In the genomic region with DNA sequence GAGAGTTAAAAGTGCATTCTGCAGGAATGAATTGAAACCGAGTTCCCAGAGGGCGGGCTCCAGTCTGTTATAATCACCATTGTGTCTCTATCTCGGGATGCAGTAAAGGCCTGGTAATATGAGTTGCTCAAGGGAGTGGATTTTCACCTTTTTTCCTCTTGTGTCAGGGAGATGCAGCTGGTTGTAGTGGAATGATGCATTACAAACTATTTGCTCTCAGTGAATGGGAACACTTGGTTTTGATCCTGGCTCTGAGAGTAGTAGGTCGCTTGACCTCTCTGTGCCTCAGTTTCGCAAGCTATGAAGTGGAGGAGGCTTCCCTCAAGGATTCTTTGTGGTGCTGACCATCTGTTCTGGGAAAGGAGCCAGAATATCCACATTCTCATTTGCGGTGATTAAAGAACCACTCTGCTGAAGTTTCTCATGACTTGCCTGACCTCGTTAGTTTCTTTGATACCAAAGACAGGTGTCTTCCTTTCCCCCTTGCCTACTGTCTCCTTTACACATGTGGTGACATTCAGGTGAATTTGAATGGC, we compare ENCODE assay signal across 10 cellular contexts.
A peak's percentile ranks its signal among the peaks of the same experiment; 100 is the strongest.
DNase-seq lines count a peak whose midpoint lies in the region; ATAC-seq, FAIRE-seq and TF ChIP-seq lines count a peak whose summit lies in the region.
"Had no signal": no experiment of that assay in that cellular context is flagged by ENCODE, and none has a peak within 500 bp of the region (broad histone marks: within the 10 kb centered on the region; RNA-seq: fewer than 3 reads in every experiment).

No MANE protein-coding gene starts in this region.

- H3K36me3 Mint-ChIP-seq in osteocyte (ENCODE audit: unreplicated experiment): peaks cover 3% of the 10 kb centered on the region

- in situ Hi-C loops in K562 (cut with MboI): loop anchor here (10.0 kb wide), 1 partner anchor 172 kb away; no protein-coding TSS in a partner anchor

- H3K9me3 ChIP-seq in HEK293 (ENCODE audit: control insufficient read depth, insufficient read depth, low read depth, low read length) (no peaks in the 10 kb centered on the region), K562 (replicated peaks; ENCODE audit: control insufficient read depth, insufficient read depth, low read depth, low read length) (no peaks in the 10 kb centered on the region), lower lobe of right lung (no peaks in the 10 kb centered on the region)

- TF ChIP-seq RAD21 in K562 (CRISPR knock-in tag; conservative IDR thresholded peaks at IDR 0.05 in 1 of 2, IDR thresholded peaks at IDR 0.05 in 1 of 2): no peak

- H3K4me2 ChIP-seq in K562 (ENCODE audit: insufficient read depth, low read length): no peak overlapping the region

- H3K9ac ChIP-seq in K562 (ENCODE audit: insufficient read depth in 1 of 2, low read depth in 2 of 2, low read length in 2 of 2): no peak overlapping the region

- 0 out of 2 replicates have a peak overlapping the region, but pooled peaks have one; percentile 41 for H2AFZ ChIP-seq in K562 (ENCODE audit: low read depth, low read length)

- H3K27me3 ChIP-seq in K562 (ENCODE audit: control insufficient read depth in 2 of 2, insufficient read depth in 2 of 2, low read length in 2 of 2): no peaks in the 10 kb centered on the region; a peak in 2 of 5 replicates
- H3K27me3 ChIP-seq in lower lobe of right lung (ENCODE audit: low read depth): no peaks in the 10 kb centered on the region

- 0 out of 2 replicates have a peak, but pooled peaks cover 7% of the 10 kb centered on the region for H4K20me1 ChIP-seq in K562 (replicated peaks; ENCODE audit: control insufficient read depth, insufficient read depth, low read length)

- CTCF ChIA-PET in HEK293 (lab: Yijun Ruan, JAX) (interaction anchor here (0.6 kb wide), 2 partner anchors 372 to 1001 kb away, joined by 3 read pairs; no protein-coding TSS in a partner anchor), K562 (lab: Yijun Ruan, JAX; ENCODE audit: low intra/inter-chr PET ratio) (no interaction called here)

- ATAC-seq in K562 (no peak), lower lobe of right lung (peak; percentile 37 to 49), HG03175 (IDR thresholded peaks at IDR 0.05; ENCODE audit: unreplicated experiment) (no peak)

- no peak for TF ChIP-seq POLR2A in K562 (conservative IDR thresholded peaks at IDR 0.05)

- H3K4me3 Mint-ChIP-seq in osteocyte (ENCODE audit: unreplicated experiment): no peak overlapping the region

- 46% methylated on average over 7 of the region's 7 CpGs for WGBS in K562 (ENCODE audit: insufficient coverage, low coverage, missing lambda C conversion rate)

- POLR2A ChIA-PET in HEK293 (lab: Yijun Ruan, JAX) (no interaction called here), K562 (lab: Yijun Ruan, JAX) (no interaction called here)

- TF ChIP-seq CTCF in HEK293 (tag by site-specific recombination; IDR thresholded peaks at IDR 0.05): no peak
- no peak for TF ChIP-seq CTCF in K562 (IDR thresholded peaks at IDR 0.05 in 2 of 3, conservative IDR thresholded peaks at IDR 0.05 in 1 of 3; ENCODE audit: insufficient read depth in 2 of 3, low read depth in 1 of 3, low read length in 3 of 3)
- no peak for TF ChIP-seq CTCF in lower lobe of right lung (IDR thresholded peaks at IDR 0.05)
- TF ChIP-seq CTCF in osteocyte (IDR thresholded peaks at IDR 0.05): no peak

- BruUV-seq in K562 (replicated peaks; lab: Mats Ljungman, UMichigan): no TSS peak

- intact Hi-C loops in K562 (cut with micrococcal nuclease): loop anchor here (10.0 kb wide), 1 partner anchor 82 kb away; no protein-coding TSS in a partner anchor
- intact Hi-C loops in lower lobe of right lung (cut with DNase I): no loop called here

- H3K27me3 Mint-ChIP-seq in osteocyte (ENCODE audit: unreplicated experiment): no peaks in the 10 kb centered on the region

- H3K79me2 ChIP-seq in K562 (ENCODE audit: control insufficient read depth, insufficient read depth, low read length): no peaks in the 10 kb centered on the region

- TF ChIP-seq EP300 in K562 (IDR thresholded peaks at IDR 0.05; ENCODE audit: low read length): no peak

- H3K4me1 Mint-ChIP-seq in osteocyte (ENCODE audit: unreplicated experiment): peaks cover 31% of the 10 kb centered on the region

- DNase-seq in AG08396 (ENCODE audit: low spot score) (peak; percentile 72), K562 (ENCODE audit: extremely low read depth in 1 of 4, low spot score in 3 of 4) (no peak), lower lobe of right lung (peak; percentile 20), osteocyte (ENCODE audit: extremely low spot score, unreplicated experiment) (no peak), NCI-H187 (lab: John Stamatoyannopoulos, UW) (no peak), NCI-H526 treated with DMSO at 0.1 percent for 48 hours (lab: John Stamatoyannopoulos, UW) (no peak)
- DNase-seq: activated naive CD4-positive, alpha-beta T cell treated with Interleukin-2 at 50 U/mL for 16 hours; SW 1271 had no signal

- no peak for FAIRE-seq in K562 (lab: Jason Lieb, UNC)

- H3K36me3 ChIP-seq in HEK293 (ENCODE audit: control insufficient read depth in 2 of 2, insufficient read depth in 1 of 2, low read length in 2 of 2): no peaks in the 10 kb centered on the region
- no peaks in the 10 kb centered on the region; the same call in 2 of the 3 replicates for H3K36me3 ChIP-seq in K562 (ENCODE audit: control insufficient read depth, insufficient read depth, low read length)
- no peaks in the 10 kb centered on the region for H3K36me3 ChIP-seq in lower lobe of right lung

- H3K9me1 ChIP-seq in K562 (ENCODE audit: control insufficient read depth, insufficient read depth, low read length): no peaks in the 10 kb centered on the region

- H3K27ac ChIP-seq in HEK293 (ENCODE audit: extremely low read depth, low read depth, low read length) (peak overlapping the region; percentile 24; the same call in 1 of the 2 replicates), K562 (ENCODE audit: extremely low read depth, low read depth, low read length) (no peak overlapping the region), lower lobe of right lung (peak overlapping the region; percentile 36)

- no peaks in the 10 kb centered on the region for H3K9me3 Mint-ChIP-seq in osteocyte (ENCODE audit: unreplicated experiment)

- H3K27ac Mint-ChIP-seq in osteocyte (ENCODE audit: unreplicated experiment): no peak overlapping the region

- H3K4me3 ChIP-seq in HEK293 (ENCODE audit: low read depth, low read length): no peak overlapping the region
- no peak overlapping the region for H3K4me3 ChIP-seq in K562
- H3K4me3 ChIP-seq in lower lobe of right lung: no peak overlapping the region

- H3K4me1 ChIP-seq in HEK293 (ENCODE audit: control insufficient read depth, insufficient read depth, low read length): peaks cover 6% of the 10 kb centered on the region
- H3K4me1 ChIP-seq in K562 (replicated peaks in 1 of 2; ENCODE audit: control insufficient read depth in 2 of 2, insufficient read depth in 2 of 2, low read length in 2 of 2): peaks cover 23% of the 10 kb centered on the region in 2 experiments; a peak in 4 of 5 replicates
- H3K4me1 ChIP-seq in lower lobe of right lung: peaks cover 70% of the 10 kb centered on the region

TF ChIP-seq in HEK293, 187 proteins besides CTCF, POLR2A, EP300 and RAD21:
- TF ChIP-seq ZEB2 (tag by site-specific recombination; IDR thresholded peaks at IDR 0.05): 0 out of 2 replicates have a peak, but pooled peaks have one; percentile 18
- TF ChIP-seq, protein P1, sequence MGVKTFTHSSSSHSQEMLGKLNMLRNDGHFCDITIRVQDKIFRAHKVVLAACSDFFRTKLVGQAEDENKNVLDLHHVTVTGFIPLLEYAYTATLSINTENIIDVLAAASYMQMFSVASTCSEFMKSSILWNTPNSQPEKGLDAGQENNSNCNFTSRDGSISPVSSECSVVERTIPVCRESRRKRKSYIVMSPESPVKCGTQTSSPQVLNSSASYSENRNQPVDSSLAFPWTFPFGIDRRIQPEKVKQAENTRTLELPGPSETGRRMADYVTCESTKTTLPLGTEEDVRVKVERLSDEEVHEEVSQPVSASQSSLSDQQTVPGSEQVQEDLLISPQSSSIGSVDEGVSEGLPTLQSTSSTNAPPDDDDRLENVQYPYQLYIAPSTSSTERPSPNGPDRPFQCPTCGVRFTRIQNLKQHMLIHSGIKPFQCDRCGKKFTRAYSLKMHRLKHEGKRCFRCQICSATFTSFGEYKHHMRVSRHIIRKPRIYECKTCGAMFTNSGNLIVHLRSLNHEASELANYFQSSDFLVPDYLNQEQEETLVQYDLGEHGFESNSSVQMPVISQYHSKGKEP (tag by site-specific recombination; IDR thresholded peaks at IDR 0.05): 0 out of 2 replicates have a peak, but pooled peaks have one; percentile 13
- TF ChIP-seq ZBTB17 (tag by site-specific recombination; IDR thresholded peaks at IDR 0.05): peak; percentile 22; the same call in 1 of the 2 replicates
- TF ChIP-seq ZNF776 (tag by site-specific recombination; IDR thresholded peaks at IDR 0.05; ENCODE audit: borderline replicate concordance): no peak

TF ChIP-seq in K562, 482 proteins besides CTCF, POLR2A, EP300 and RAD21:
- TF ChIP-seq XRCC4 (IDR thresholded peaks at IDR 0.05; ENCODE audit: extremely low read depth, insufficient read depth, insufficient read length) (no peak), CEBPG (CRISPR knock-in tag; IDR thresholded peaks at IDR 0.05) (no peak), CEBPG (tag; conservative IDR thresholded peaks at IDR 0.05 in 1 of 2, IDR thresholded peaks at IDR 0.05 in 1 of 2) (peak in 1 of 2 experiments; percentile 51; a peak in 1 of 4 replicates), CEBPB (tag; IDR thresholded peaks at IDR 0.05) (peak; percentile 66)

Comparison
In these comparisons a context has a peak if more than half of its experiments do, and no peak if none do; other contexts are left out.
1. DNase-seq: peak in AG08396 (single experiment) and lower lobe of right lung (single experiment); none in K562 (0 of 4), osteocyte (single experiment), NCI-H187 (0 of 2) and NCI-H526 treated with DMSO at 0.1 percent for 48 hours (single experiment).
2. ATAC-seq: peak in lower lobe of right lung (2 of 2); none in K562 (single experiment) and HG03175 (single experiment).